19 cellular contexts compared by ENCODE assay signal in the genomic region with DNA sequence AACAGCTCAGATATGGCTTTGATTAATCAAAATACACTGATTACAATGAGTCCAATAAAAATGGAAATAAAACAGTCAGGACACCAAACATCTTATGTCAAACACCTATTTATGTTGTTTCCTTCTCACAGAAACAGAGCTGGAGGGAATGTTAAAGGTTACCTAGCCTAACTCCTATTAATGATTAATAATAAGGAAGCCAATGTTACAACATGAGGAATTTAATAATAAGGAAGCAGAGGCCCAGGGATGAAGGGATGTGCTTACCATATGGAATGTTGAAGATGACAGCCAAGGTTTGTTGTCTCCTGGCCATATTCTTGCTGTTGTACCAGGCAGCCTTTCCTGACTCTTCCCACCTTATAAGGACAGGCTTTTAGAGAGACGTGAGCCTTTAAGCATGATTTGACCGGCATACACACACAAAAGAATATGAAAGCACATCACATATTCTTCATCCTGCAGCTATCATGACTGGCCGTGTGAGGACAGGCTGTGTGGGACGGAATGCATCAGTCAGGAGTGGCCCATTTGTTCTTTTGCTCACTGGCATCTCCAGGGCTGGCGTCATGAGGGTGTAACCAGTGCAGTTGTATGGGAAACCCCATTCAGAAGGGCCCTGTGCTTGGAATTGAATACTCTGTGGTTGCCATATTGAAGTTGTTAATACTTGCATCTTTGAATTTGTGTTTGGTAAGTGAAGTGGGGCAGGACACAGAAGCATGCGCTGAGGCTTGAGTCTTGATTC. TPM values are rescaled to one million over a fixed set of nuclear protein-coding genes. Genes with fewer than 3 reads are reported as not detected.
DNase-seq lines count a peak whose midpoint lies in the region; ATAC-seq, FAIRE-seq and TF ChIP-seq lines count a peak whose summit lies in the region.
"Had no signal": no experiment of that assay in that cellular context is flagged by ENCODE, and none has a peak within 500 bp of the region (broad histone marks: within the 10 kb centered on the region; RNA-seq: fewer than 3 reads in every experiment).

No MANE protein-coding gene starts in this region.

- H3K4me3 ChIP-seq in A549 (no peak overlapping the region), IMR-90 (ENCODE audit: insufficient read depth, low read depth, low read length) (no peak overlapping the region), osteoblast (ENCODE audit: insufficient read depth, low read length) (no peak overlapping the region), testis (no peak overlapping the region)
- H3K4me3 ChIP-seq: SJCRH30 had no signal

- H3K18ac ChIP-seq in IMR-90 (ENCODE audit: low read depth, low read length), result no peak overlapping the region

- no peak for TF ChIP-seq RAD21 in A549 (conservative IDR thresholded peaks at IDR 0.05 in 1 of 2, IDR thresholded peaks at IDR 0.05 in 1 of 2)
- no peak for TF ChIP-seq RAD21 in IMR-90 (IDR thresholded peaks at IDR 0.05; ENCODE audit: low read length)

- no peak overlapping the region for H2AFZ ChIP-seq in IMR-90 (replicated peaks; ENCODE audit: low read length, poor library complexity)
- no peak overlapping the region for H2AFZ ChIP-seq in osteoblast (ENCODE audit: low read length)

- H3K79me1 ChIP-seq in IMR-90 (ENCODE audit: low read depth in 1 of 2, low read length in 2 of 2), result no peaks in the 10 kb centered on the region

- H4K5ac ChIP-seq in IMR-90 (ENCODE audit: low read depth, low read length), result no peak overlapping the region

- H2BK120ac ChIP-seq in IMR-90 (ENCODE audit: low read depth, low read length), result no peak overlapping the region

- H3K79me2 ChIP-seq in osteoblast (ENCODE audit: insufficient read depth, low read length), result no peaks in the 10 kb centered on the region

- H3K4me1 ChIP-seq in A549 (peaks cover 16% of the 10 kb centered on the region), IMR-90 (ENCODE audit: control insufficient read depth, insufficient read depth, low read length) (no peaks in the 10 kb centered on the region), osteoblast (ENCODE audit: insufficient read depth, low read length) (peaks cover 11% of the 10 kb centered on the region), testis (no peaks in the 10 kb centered on the region)
- H3K4me1 ChIP-seq: SJCRH30 had no signal

- H4K20me1 ChIP-seq in IMR-90 (ENCODE audit: insufficient read depth, low read length) (no peaks in the 10 kb centered on the region), osteoblast (ENCODE audit: insufficient read depth, low read length) (no peaks in the 10 kb centered on the region)

- H3K27ac ChIP-seq in A549 (0 out of 6 replicates have a peak overlapping the region, but pooled peaks of 1 of the 2 experiments have one; percentile 5), IMR-90 (ENCODE audit: insufficient read depth, low read length) (no peak overlapping the region), osteoblast (ENCODE audit: low read depth, low read length) (no peak overlapping the region), testis (no peak overlapping the region)
- H3K27ac ChIP-seq: RWPE1, SJCRH30 had no signal

- CTCF ChIA-PET in A549 (lab: Yijun Ruan, JAX), result interaction anchor here (1.5 to 1.8 kb wide), 2 partner anchors 26 to 29 kb away, joined by 5 to 6 read pairs; no protein-coding TSS in a partner anchor
- CTCF ChIA-PET in IMR-90 (lab: Yijun Ruan, JAX), result no interaction called here

- POLR2A ChIA-PET in A549 (lab: Yijun Ruan, JAX), result no interaction called here
- POLR2A ChIA-PET in IMR-90 (lab: Charles Lee; ENCODE audit: unreplicated experiment), result no interaction called here

- H4K91ac ChIP-seq in IMR-90 (ENCODE audit: insufficient read depth, low read depth, low read length), result no peak overlapping the region

- peak overlapping the region; percentile 15; the same call in 1 of the 2 replicates for H3K56ac ChIP-seq in IMR-90 (ENCODE audit: extremely low read depth, insufficient read depth, low read length)

- H3K36me3 ChIP-seq in IMR-90 (ENCODE audit: control insufficient read depth, insufficient read depth, low read length) (no peaks in the 10 kb centered on the region), osteoblast (ENCODE audit: insufficient read depth, low read length) (no peaks in the 10 kb centered on the region), testis (ENCODE audit: low read depth, missing control alignments) (no peaks in the 10 kb centered on the region)
- H3K36me3 ChIP-seq: SJCRH30 had no signal

- peak overlapping the region; percentile 19 for H2AK9ac ChIP-seq in IMR-90 (replicated peaks; ENCODE audit: low read depth, low read length, poor library complexity)

- TF ChIP-seq POLR2A in A549 (IDR thresholded peaks at IDR 0.05; ENCODE audit: low read length) (no peak), IMR-90 (IDR thresholded peaks at IDR 0.05; ENCODE audit: low read depth, low read length) (no peak), testis (IDR thresholded peaks at IDR 0.05) (no peak)

- no peak overlapping the region for H3K9ac ChIP-seq in IMR-90 (ENCODE audit: low read depth, low read length)

- DNase-seq in A549 (ENCODE audit: low read depth in 1 of 2, low spot score in 1 of 2) (peak in 1 of 2 experiments; percentile 40), IMR-90 (no peak), kidney glomerular epithelial cell (lab: John Stamatoyannopoulos, UW) (peak; percentile 46), osteoblast (ENCODE audit: insufficient read length, low spot score, missing footprints) (peak; percentile 35), SHP77 treated with DMSO at 0.1 percent for 48 hours (lab: John Stamatoyannopoulos, UW) (no peak), testis (no peak), NCI-H2196 (lab: John Stamatoyannopoulos, UW; ENCODE audit: unreplicated experiment) (no peak), T-helper 2 cell (no peak)
- DNase-seq: AML-193, COR-L47, DMS153, H7, NCI-H187, NCI-H345, SJCRH30 had no signal

- no peak overlapping the region for H2BK15ac ChIP-seq in IMR-90 (ENCODE audit: low read depth, low read length)

- intact Hi-C loops in IMR-90 (cut with micrococcal nuclease) (no loop called here), testis (cut with DNase I; ENCODE audit: low total_unique reads) (no loop called here)

- no peak for TF ChIP-seq CTCF in A549 (IDR thresholded peaks at IDR 0.05)
- TF ChIP-seq CTCF in IMR-90 (conservative IDR thresholded peaks at IDR 0.05; ENCODE audit: low read depth, low read length), result no peak
- no peak for TF ChIP-seq CTCF in osteoblast (IDR thresholded peaks at IDR 0.05; ENCODE audit: extremely low read depth, low read depth, low read length)
- no peak for TF ChIP-seq CTCF in testis (IDR thresholded peaks at IDR 0.05)

- TF ChIP-seq EP300 in A549 (IDR thresholded peaks at IDR 0.05), result no peak

- no peaks in the 10 kb centered on the region for H3K9me1 ChIP-seq in IMR-90 (ENCODE audit: insufficient read depth, low read length)

- no peak overlapping the region for H4K8ac ChIP-seq in IMR-90 (ENCODE audit: low read depth in 2 of 2, low read length in 2 of 2)

- in situ Hi-C loops in IMR-90 (cut with MboI; ENCODE audit: low sequenced_read_pairs), result no loop called here

- H3K4me2 ChIP-seq in A549 (peak overlapping the region; percentile 58), IMR-90 (ENCODE audit: low read depth, low read length) (no peak overlapping the region), osteoblast (ENCODE audit: insufficient read depth, low read length) (no peak overlapping the region)

- no peaks in the 10 kb centered on the region for H3K9me3 ChIP-seq in A549
- no peaks in the 10 kb centered on the region for H3K9me3 ChIP-seq in IMR-90 (ENCODE audit: control insufficient read depth, insufficient read depth, low read length)
- no peaks in the 10 kb centered on the region for H3K9me3 ChIP-seq in osteoblast (ENCODE audit: low read depth, low read length)
- H3K9me3 ChIP-seq in testis, result no peaks in the 10 kb centered on the region
- H3K9me3 ChIP-seq: SJCRH30 had no signal

- H3K14ac ChIP-seq in IMR-90 (replicated peaks; ENCODE audit: low read depth, low read length), result no peak overlapping the region

- dilution Hi-C loops in IMR-90 (cut with HindIII; ENCODE audit: low sequenced_read_pairs, unreplicated experiment), result no loop called here

- no peak for FAIRE-seq in A549 (lab: Jason Lieb, UNC)
- FAIRE-seq: GM19239 had no signal

- no peaks in the 10 kb centered on the region for H3K27me3 ChIP-seq in IMR-90 (ENCODE audit: control insufficient read depth, insufficient read depth, low read length)
- H3K27me3 ChIP-seq in osteoblast (ENCODE audit: insufficient read depth, low read length), result no peaks in the 10 kb centered on the region
- no peaks in the 10 kb centered on the region for H3K27me3 ChIP-seq in testis
- H3K27me3 ChIP-seq: SJCRH30 had no signal

- H3K4ac ChIP-seq in IMR-90 (ENCODE audit: low read depth, low read length), result no peak overlapping the region

- no peak overlapping the region for H2BK5ac ChIP-seq in IMR-90 (ENCODE audit: low read depth, low read length, poor library complexity, severe bottlenecking)

- H3K23ac ChIP-seq in IMR-90 (ENCODE audit: low read depth, low read length), result no peak overlapping the region

- H2BK20ac ChIP-seq in IMR-90 (ENCODE audit: low read depth, low read length), result no peak overlapping the region

- no peak overlapping the region for H2AK5ac ChIP-seq in IMR-90 (ENCODE audit: low read depth, low read length)

- ATAC-seq in A549 (peak; percentile 54 to 65), IMR-90 (ENCODE audit: low read depth) (no peak)

- 89% methylated on average over 6 of the region's 6 CpGs for WGBS in A549 (ENCODE audit: missing lambda C conversion rate)
- 81% methylated on average over 3 of the region's 6 CpGs; no CpG with 5 or more reads in 1 of the 2 experiments for WGBS in IMR-90 (ENCODE audit: extremely low coverage in 2 of 2, insufficient read length in 1 of 2), 2 experiments
- 90 to 92% methylated on average over 6 of the region's 6 CpGs for WGBS in testis, 2 donors

- no TSS peak for BruUV-seq in IMR-90 (replicated peaks; lab: Mats Ljungman, UMichigan)

RNA-seq across cellular contexts. Expression of a gene that starts 3.1 kb away (rescaled TPM):
- polyA plus RNA-seq in A549 (2011; rRNA removed) (not detected in 2 replicates), A549 (2017; fragmentation: RNase III; extraction: RNeasy Plus Mini Kit Qiagen cat#74134 plus additional on column Dnase treatment) (not detected in 3 replicates), IMR-90 (2012; rRNA removed) (not detected in 2 replicates), testis (ENCODE audit: insufficient read depth, low read depth, low replicate concordance) (5.5 TPM)
- polyA plus RNA-seq in A549 (2012; cell fraction: cytosol; rRNA removed), result 0.04 TPM in 1 of 2 replicates, not detected in the other
- 0.23 TPM in 2 replicates for polyA plus RNA-seq in A549 (2012; cell fraction: nucleus; rRNA removed)
- not detected in 2 replicates for polyA minus RNA-seq in A549 (2011; rRNA and poly(A)+ RNA removed)
- total RNA-seq in IMR-90 (2012; rRNA removed) (not detected in 2 replicates), osteoblast (not detected in 2 replicates), testis (1 to 10 TPM in 1 of 2 donors, under 1 TPM in 1; 0.68 to 4.0 TPM)
- polyA plus RNA-seq in IMR-90 (2012; cell fraction: cytosol; rRNA removed), result not detected in 2 replicates
- not detected in 2 replicates for polyA plus RNA-seq in IMR-90 (2012; cell fraction: nucleus; rRNA removed; ENCODE audit: low replicate concordance)
- total RNA-seq: HT1080, SJCRH30 had no signal
- polyA plus RNA-seq: CD14-positive monocyte had no signal

RNA-seq across cellular contexts. Expression of a gene that starts 45.0 kb away (rescaled TPM):
- polyA plus RNA-seq in A549 (2011; rRNA removed), result 24.8 and 40.3 TPM in 2 replicates
- polyA plus RNA-seq in A549 (2012; cell fraction: cytosol; rRNA removed), result 31.0 and 31.8 TPM in 2 replicates
- polyA plus RNA-seq in A549 (2012; cell fraction: nucleus; rRNA removed), result 18.5 and 22.6 TPM in 2 replicates
- polyA plus RNA-seq in A549 (2017; fragmentation: RNase III; extraction: RNeasy Plus Mini Kit Qiagen cat#74134 plus additional on column Dnase treatment), result 47.5 to 49.3 TPM (median 48.9 TPM) in 3 replicates
- polyA minus RNA-seq in A549 (2011; rRNA and poly(A)+ RNA removed), result 32.5 and 34.3 TPM in 2 replicates
- 14.7 and 18.8 TPM in 2 replicates for total RNA-seq in IMR-90 (2012; rRNA removed)
- 44.2 and 49.2 TPM in 2 replicates for polyA plus RNA-seq in IMR-90 (2012; rRNA removed)
- 51.3 and 60.0 TPM in 2 replicates for polyA plus RNA-seq in IMR-90 (2012; cell fraction: cytosol; rRNA removed)
- 16.0 and 25.4 TPM in 2 replicates for polyA plus RNA-seq in IMR-90 (2012; cell fraction: nucleus; rRNA removed; ENCODE audit: low replicate concordance)
- 16.6 and 20.3 TPM in 2 replicates for total RNA-seq in osteoblast
- total RNA-seq in testis, result 10 to 100 TPM; 48.7 to 55.6 TPM
- polyA plus RNA-seq in testis (ENCODE audit: insufficient read depth, low read depth, low replicate concordance), result 57.3 TPM

Comparison
In these comparisons a context has a peak if more than half of its experiments do, and no peak if none do; other contexts are left out.
1. DNase-seq: peak in kidney glomerular epithelial cell (single experiment) and osteoblast (single experiment); none in IMR-90 (single experiment), SHP77 treated with DMSO at 0.1 percent for 48 hours (single experiment), testis (single experiment), NCI-H2196 (single experiment) and T-helper 2 cell (0 of 5).